Comparison of ENCODE assay signal across 25 cellular contexts in the genomic region with DNA sequence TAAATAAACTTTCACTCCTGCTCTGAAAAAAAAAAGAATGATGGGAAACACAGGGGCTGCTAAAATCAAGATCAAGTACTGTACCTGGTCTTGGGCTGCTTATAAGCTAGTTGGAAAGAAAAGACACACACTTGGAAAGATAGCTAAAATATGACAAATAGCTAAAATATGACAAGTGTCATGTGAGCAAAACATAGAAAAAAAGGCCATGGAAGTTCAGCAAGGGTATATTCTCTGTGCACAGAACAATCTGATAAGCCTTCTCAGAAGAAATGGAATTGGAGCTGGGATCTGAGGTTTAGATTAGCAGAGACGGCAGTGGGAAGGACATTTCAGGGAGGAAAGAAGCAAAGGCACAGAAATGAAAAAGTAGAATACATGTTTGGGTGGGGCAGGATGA.
"Had no signal": no experiment of that assay in that cellular context is flagged by ENCODE, and none has a peak within 500 bp of the region (broad histone marks: within the 10 kb centered on the region; RNA-seq: fewer than 3 reads in every experiment).

No MANE protein-coding gene starts in this region.

- ATAC-seq: natural killer cell; psoas muscle; right cardiac atrium; right lobe of liver; stimulated activated effector memory CD8-positive, alpha-beta T cell treated with anti-CD3 and anti-CD28 coated beads, Interleukin-12 subunit alpha, Interleukin-12 subunit beta, amount 100 ng/mL, for 72 hours; stimulated activated naive B cell treated with anti-CD40 and anti-IgM and Interleukin-4, amounts not matched to agents 10 μg/mL and 1 μg/mL and 100 μg/mL, for 72 hours; upper lobe of right lung had no signal

- H2AFZ ChIP-seq: neural progenitor cell, parathyroid adenoma had no signal

- H3K4me2 ChIP-seq: neural progenitor cell had no signal

- H3K9me3 ChIP-seq: ovary, psoas muscle, right lobe of liver, sigmoid colon, suprapubic skin, testis, tibial artery, transverse colon, upper lobe of right lung, uterus had no signal

- H3K4me3 ChIP-seq: neural progenitor cell, ovary, psoas muscle, right lobe of liver, sigmoid colon, stomach, suprapubic skin, testis, tibial artery, transverse colon, upper lobe of right lung, uterus had no signal

- H3K79me2 ChIP-seq: parathyroid adenoma had no signal

- H3K27me3 ChIP-seq: neural progenitor cell, ovary, right lobe of liver, sigmoid colon, stomach, suprapubic skin, testis, tibial artery, transverse colon, upper lobe of right lung, uterus had no signal

- H3K9ac ChIP-seq: neural progenitor cell, parathyroid adenoma had no signal

- H3K4me1 ChIP-seq: parathyroid adenoma, psoas muscle, right lobe of liver, sigmoid colon, stomach, suprapubic skin, testis, tibial artery, transverse colon, upper lobe of right lung, uterus had no signal

- H3K27ac ChIP-seq: neural progenitor cell, ovary, parathyroid adenoma, psoas muscle, right lobe of liver, sigmoid colon, stomach, suprapubic skin, testis, tibial artery, transverse colon, upper lobe of right lung, uterus had no signal

- FAIRE-seq: small intestine had no signal

- H3K36me3 ChIP-seq: neural progenitor cell, ovary, right lobe of liver, sigmoid colon, stomach, suprapubic skin, tibial artery, transverse colon, upper lobe of right lung, uterus had no signal

- DNase-seq: natural killer cell; occipital lobe; ovary; posterior cingulate gyrus; psoas muscle; right cardiac atrium; right lobe of liver; sigmoid colon; small intestine; stimulated activated CD4-positive, alpha-beta T cell treated with anti-CD3 and anti-CD28 coated beads, Interleukin-15, amount 100 ng/mL, for 24 hours; stimulated activated CD4-positive, alpha-beta T cell treated with anti-CD3 and anti-CD28 coated beads, Interleukin-2, amount 100 ng/mL, for 24 hours; stimulated activated CD4-positive, alpha-beta T cell treated with anti-CD3 and anti-CD28 coated beads, Interleukin-2, amount 100 ng/mL, for 48 hours; stimulated activated CD4-positive, alpha-beta T cell treated with anti-CD3 and anti-CD28 coated beads, Interleukin-4, amount 100 ng/mL, for 24 hours; stimulated activated naive B cell treated with anti-CD40 and anti-IgM and Interleukin-4, amounts not matched to agents 10 μg/mL and 1 μg/mL and 100 μg/mL, for 72 hours; stimulated activated naive CD4-positive, alpha-beta T cell treated with Interleukin-2 at 50 U/mL for 16 hours; stomach; testis; tibial artery; transverse colon; upper lobe of right lung; uterus had no signal
